ENCODE assay signal across 15 cellular contexts in genomic region chr4:1045193-1045594, GRCh38. TPM values are rescaled to one million over a fixed set of nuclear protein-coding genes. Genes with fewer than 3 reads are reported as not detected.
DNase-seq lines count a peak whose midpoint lies in the region; ATAC-seq and TF ChIP-seq lines count a peak whose summit lies in the region.
"Had no signal": no experiment of that assay in that cellular context is flagged by ENCODE, and none has a peak within 500 bp of the region (broad histone marks: within the 10 kb centered on the region; RNA-seq: fewer than 3 reads in every experiment).

No MANE protein-coding gene starts in this region.

- no peak overlapping the region for H2BK120ac ChIP-seq in mesendoderm (ENCODE audit: low read depth, low read length)

- peak overlapping the region; percentile 22 for H3K56ac ChIP-seq in mesendoderm (ENCODE audit: low read length)

- H2AK5ac ChIP-seq in mesendoderm (ENCODE audit: low read length) = no peak overlapping the region

- ATAC-seq in activated naive CD8-positive, alpha-beta T cell treated with anti-CD3 and anti-CD28 coated beads, Interleukin-2, amount 10 ng/mL, durations not matched to agents 7 days and 5 days (ENCODE audit: low read depth) = no peak
- ATAC-seq in activated naive CD8-positive, alpha-beta T cell treated with anti-CD3 and anti-CD28 coated beads, Interleukin-2, amount 50 U/mL, for 24 hours = no peak
- ATAC-seq in thoracic aorta (ENCODE audit: insufficient number of reproducible peaks, low FRiP score, low read depth) = no peak
- ATAC-seq: stimulated activated naive CD8-positive, alpha-beta T cell treated with anti-CD3 and anti-CD28 coated beads, Interleukin-15, Interleukin-2, amounts not matched to agents 100 U/mL and 50 U/mL, for 24 hours had no signal

- H3K36me3 Mint-ChIP-seq in activated naive CD8-positive, alpha-beta T cell treated with anti-CD3 and anti-CD28 coated beads, Interleukin-2, amount 10 ng/mL, durations not matched to agents 7 days and 5 days = peaks cover 2% of the 10 kb centered on the region
- peaks cover 3% of the 10 kb centered on the region for H3K36me3 Mint-ChIP-seq in activated naive CD8-positive, alpha-beta T cell treated with anti-CD3 and anti-CD28 coated beads, Interleukin-2, amount 50 U/mL, for 24 hours (ENCODE audit: low read depth)
- H3K36me3 Mint-ChIP-seq: CD4-positive, CD25-positive, alpha-beta regulatory T cell had no signal

- POLR2A ChIA-PET in activated naive CD8-positive, alpha-beta T cell treated with anti-CD3 and anti-CD28 coated beads, Interleukin-2, amount 10 ng/mL, durations not matched to agents 7 days and 5 days (lab: Charles Lee) = no interaction called here

- peak; percentile 30 for DNase-seq in activated naive CD8-positive, alpha-beta T cell treated with anti-CD3 and anti-CD28 coated beads, Interleukin-2, amount 10 ng/mL, durations not matched to agents 7 days and 5 days
- DNase-seq in activated naive CD8-positive, alpha-beta T cell treated with anti-CD3 and anti-CD28 coated beads, Interleukin-2, amount 50 U/mL, for 24 hours = no peak
- no peak for DNase-seq in adipocyte (ENCODE audit: low read depth)
- no peak for DNase-seq in mesendoderm
- DNase-seq in thoracic aorta (ENCODE audit: low spot score) = peak; percentile 1
- DNase-seq in stimulated activated CD4-positive, alpha-beta T cell treated with anti-CD3 and anti-CD28 coated beads, Interleukin-15, amount 100 ng/mL, for 24 hours = no peak
- DNase-seq in NCI-H1092 treated with DMSO at 0.1 percent for 48 hours (lab: John Stamatoyannopoulos, UW) = no peak
- DNase-seq in erythroblast (lab: John Stamatoyannopoulos, UW) = no peak
- DNase-seq: activated gamma-delta T cell treated with Interleukin-2 at 50 U/mL for 16 hours; esophagus squamous epithelium; NCI-H2171; NCI-H82; RPMI8226; stimulated activated naive CD8-positive, alpha-beta T cell treated with anti-CD3 and anti-CD28 coated beads, Interleukin-15, Interleukin-2, amounts not matched to agents 100 U/mL and 50 U/mL, for 24 hours had no signal

- no peaks in the 10 kb centered on the region for H3K36me3 ChIP-seq in adipocyte (ENCODE audit: control insufficient read depth, insufficient read depth, low read length, severe bottlenecking)
- H3K36me3 ChIP-seq in mesendoderm (ENCODE audit: control insufficient read depth, insufficient read depth, low read length) = no peaks in the 10 kb centered on the region
- no peaks in the 10 kb centered on the region for H3K36me3 ChIP-seq in thoracic aorta
- H3K36me3 ChIP-seq: esophagus squamous epithelium had no signal

- no peak overlapping the region for H3K4ac ChIP-seq in mesendoderm (ENCODE audit: low read depth, low read length)

- H3K27me3 Mint-ChIP-seq in activated naive CD8-positive, alpha-beta T cell treated with anti-CD3 and anti-CD28 coated beads, Interleukin-2, amount 10 ng/mL, durations not matched to agents 7 days and 5 days = peaks cover 14% of the 10 kb centered on the region
- H3K27me3 Mint-ChIP-seq in activated naive CD8-positive, alpha-beta T cell treated with anti-CD3 and anti-CD28 coated beads, Interleukin-2, amount 50 U/mL, for 24 hours = peaks cover 33% of the 10 kb centered on the region

- H3K27me3 ChIP-seq in adipocyte (replicated peaks; ENCODE audit: control insufficient read depth, insufficient read depth, low read length) = no peaks in the 10 kb centered on the region
- no peaks in the 10 kb centered on the region for H3K27me3 ChIP-seq in mesendoderm (ENCODE audit: insufficient read depth, low read length, poor library complexity)
- H3K27me3 ChIP-seq in thoracic aorta (replicated peaks; ENCODE audit: insufficient read depth) = no peaks in the 10 kb centered on the region

- no peak overlapping the region for H4K8ac ChIP-seq in mesendoderm (ENCODE audit: low read depth, low read length)

- TF ChIP-seq POLR2A in erythroblast (IDR thresholded peaks at IDR 0.05; ENCODE audit: low read length) = no peak

- no peak for TF ChIP-seq CTCF in thoracic aorta (IDR thresholded peaks at IDR 0.05)

- H2BK5ac ChIP-seq in mesendoderm (ENCODE audit: low read length) = no peak overlapping the region

- H3K9ac ChIP-seq in adipocyte (ENCODE audit: low read length) = peak overlapping the region; percentile 84
- H3K9ac ChIP-seq in mesendoderm (ENCODE audit: low read length) = no peak overlapping the region

- no peaks in the 10 kb centered on the region for H3K79me2 ChIP-seq in mesendoderm (ENCODE audit: control insufficient read depth, insufficient read depth, low read length)

- no peak overlapping the region for H3K4me2 ChIP-seq in mesendoderm (ENCODE audit: low read length)

- no peak overlapping the region for H3K4me3 Mint-ChIP-seq in activated naive CD8-positive, alpha-beta T cell treated with anti-CD3 and anti-CD28 coated beads, Interleukin-2, amount 10 ng/mL, durations not matched to agents 7 days and 5 days
- H3K4me3 Mint-ChIP-seq in activated naive CD8-positive, alpha-beta T cell treated with anti-CD3 and anti-CD28 coated beads, Interleukin-2, amount 50 U/mL, for 24 hours = no peak overlapping the region
- H3K4me3 Mint-ChIP-seq: CD4-positive, CD25-positive, alpha-beta regulatory T cell had no signal

- H3K18ac ChIP-seq in mesendoderm (ENCODE audit: low read length) = no peak overlapping the region

- H3K4me1 ChIP-seq in adipocyte (ENCODE audit: control insufficient read depth, insufficient read depth, low read length) (peaks cover 55% of the 10 kb centered on the region), mesendoderm (ENCODE audit: control insufficient read depth, low read depth, low read length) (peaks cover 5% of the 10 kb centered on the region), thoracic aorta (ENCODE audit: control insufficient read depth in 1 of 2, low read depth in 2 of 2) (peaks cover 44 to 61% of the 10 kb centered on the region in 2 donors)

- no peaks in the 10 kb centered on the region for H3K9me3 Mint-ChIP-seq in activated naive CD8-positive, alpha-beta T cell treated with anti-CD3 and anti-CD28 coated beads, Interleukin-2, amount 10 ng/mL, durations not matched to agents 7 days and 5 days
- H3K9me3 Mint-ChIP-seq in activated naive CD8-positive, alpha-beta T cell treated with anti-CD3 and anti-CD28 coated beads, Interleukin-2, amount 50 U/mL, for 24 hours = peaks cover 4% of the 10 kb centered on the region

- H3K27ac Mint-ChIP-seq in activated naive CD8-positive, alpha-beta T cell treated with anti-CD3 and anti-CD28 coated beads, Interleukin-2, amount 10 ng/mL, durations not matched to agents 7 days and 5 days = no peak overlapping the region
- H3K27ac Mint-ChIP-seq in activated naive CD8-positive, alpha-beta T cell treated with anti-CD3 and anti-CD28 coated beads, Interleukin-2, amount 50 U/mL, for 24 hours = no peak overlapping the region
- H3K27ac Mint-ChIP-seq: CD4-positive, CD25-positive, alpha-beta regulatory T cell had no signal

- H3K4me3 ChIP-seq in adipocyte (ENCODE audit: low read length) = no peak overlapping the region
- H3K4me3 ChIP-seq in mesendoderm (ENCODE audit: low read length) = no peak overlapping the region
- H3K4me3 ChIP-seq in thoracic aorta = no peak overlapping the region
- H3K4me3 ChIP-seq: esophagus squamous epithelium had no signal

- H3K9me3 ChIP-seq in adipocyte (ENCODE audit: control insufficient read depth, low read length) (no peaks in the 10 kb centered on the region), thoracic aorta (no peaks in the 10 kb centered on the region)
- H3K9me3 ChIP-seq: esophagus squamous epithelium had no signal

- peaks cover 2% of the 10 kb centered on the region for H3K4me1 Mint-ChIP-seq in activated naive CD8-positive, alpha-beta T cell treated with anti-CD3 and anti-CD28 coated beads, Interleukin-2, amount 10 ng/mL, durations not matched to agents 7 days and 5 days
- peaks cover 4% of the 10 kb centered on the region for H3K4me1 Mint-ChIP-seq in activated naive CD8-positive, alpha-beta T cell treated with anti-CD3 and anti-CD28 coated beads, Interleukin-2, amount 50 U/mL, for 24 hours

- no peak overlapping the region for H3K23ac ChIP-seq in mesendoderm (ENCODE audit: low read length)

- no peak overlapping the region for H4K5ac ChIP-seq in mesendoderm (ENCODE audit: low read length)

- no CpG with 5 or more reads among the region's 14 CpGs for WGBS in mesendoderm (ENCODE audit: extremely low coverage, insufficient coverage, low lambda C conversion rate)

- no peak overlapping the region for H2BK15ac ChIP-seq in mesendoderm (replicated peaks; ENCODE audit: low read depth)

- H3K79me1 ChIP-seq in mesendoderm (ENCODE audit: low read length) = no peaks in the 10 kb centered on the region

- H3K27ac ChIP-seq in mesendoderm (ENCODE audit: low read depth, low read length) (no peak overlapping the region), thoracic aorta (peak overlapping the region; percentile 95)

RNA-seq across cellular contexts. Expression of gene FGFRL1, which starts 33.8 kb away (rescaled TPM):
- total RNA-seq in activated naive CD8-positive, alpha-beta T cell treated with anti-CD3 and anti-CD28 coated beads, Interleukin-2, amount 10 ng/mL, durations not matched to agents 7 days and 5 days = 10 to 100 TPM; 15.5 to 19.1 TPM
- polyA plus RNA-seq in mesendoderm (2013, experiment 1 of 2) = 10.8 TPM
- 11.3 TPM for polyA plus RNA-seq in mesendoderm (2013, experiment 2 of 2)
- 10 to 100 TPM; 61.1 to 84.0 TPM for total RNA-seq in thoracic aorta

RNA-seq across cellular contexts. Expression of gene SLC26A1, which starts 52.0 kb away (rescaled TPM):
- total RNA-seq in activated naive CD8-positive, alpha-beta T cell treated with anti-CD3 and anti-CD28 coated beads, Interleukin-2, amount 10 ng/mL, durations not matched to agents 7 days and 5 days = under 1 TPM; 0.25 to 0.65 TPM
- 0.01 TPM for polyA plus RNA-seq in mesendoderm (2013, experiment 1 of 2)
- 0.01 TPM for polyA plus RNA-seq in mesendoderm (2013, experiment 2 of 2)
- total RNA-seq in thoracic aorta = not detected
- total RNA-seq: esophagus squamous epithelium had no signal

RNA-seq across cellular contexts. Expression of gene IDUA, which starts 58.4 kb away (rescaled TPM):
- 10 to 100 TPM; 37.5 to 38.7 TPM for total RNA-seq in activated naive CD8-positive, alpha-beta T cell treated with anti-CD3 and anti-CD28 coated beads, Interleukin-2, amount 10 ng/mL, durations not matched to agents 7 days and 5 days
- 0.35 TPM for polyA plus RNA-seq in mesendoderm (2013, experiment 1 of 2)
- polyA plus RNA-seq in mesendoderm (2013, experiment 2 of 2) = 0.21 TPM
- total RNA-seq in thoracic aorta = 10 to 100 TPM; 23.4 to 31.9 TPM

Comparison
In these comparisons a context has a peak if more than half of its experiments do, and no peak if none do; other contexts are left out.
1. DNase-seq: peak in activated naive CD8-positive, alpha-beta T cell treated with anti-CD3 and anti-CD28 coated beads, Interleukin-2, amount 10 ng/mL, durations not matched to agents 7 days and 5 days (single experiment) and thoracic aorta (single experiment); none in activated naive CD8-positive, alpha-beta T cell treated with anti-CD3 and anti-CD28 coated beads, Interleukin-2, amount 50 U/mL, for 24 hours (single experiment), adipocyte (single experiment), mesendoderm (single experiment), stimulated activated CD4-positive, alpha-beta T cell treated with anti-CD3 and anti-CD28 coated beads, Interleukin-15, amount 100 ng/mL, for 24 hours (single experiment), NCI-H1092 treated with DMSO at 0.1 percent for 48 hours (single experiment) and erythroblast (0 of 2).